ENCODE assay signal across 11 cellular contexts in genomic region chr7:85025312-85025756, GRCh38.
DNase-seq lines count a peak whose midpoint lies in the region; ATAC-seq and TF ChIP-seq lines count a peak whose summit lies in the region.
"Had no signal": no experiment of that assay in that cellular context is flagged by ENCODE, and none has a peak within 500 bp of the region (broad histone marks: within the 10 kb centered on the region; RNA-seq: fewer than 3 reads in every experiment).

No MANE protein-coding gene starts in this region.

- H3K36me3 ChIP-seq in WERI-Rb-1 (no peaks in the 10 kb centered on the region), BE2C (no peaks in the 10 kb centered on the region)

- in situ Hi-C loops in astrocyte of the cerebellum (cut with HindIII; ENCODE audit: low sequenced_read_pairs) = no loop called here

- H3K27ac ChIP-seq in WERI-Rb-1 = no peak overlapping the region
- H3K27ac ChIP-seq: HL-60 had no signal

- peaks cover 6% of the 10 kb centered on the region; the same call in 1 of the 2 replicates for H3K4me1 ChIP-seq in BE2C

- no peak for TF ChIP-seq CTCF in astrocyte of the cerebellum (IDR thresholded peaks at IDR 0.05; ENCODE audit: low read depth, low read length, missing control alignments)
- TF ChIP-seq CTCF in omental fat pad (IDR thresholded peaks at IDR 0.05) = no peak
- TF ChIP-seq CTCF in WERI-Rb-1 (IDR thresholded peaks at IDR 0.05; ENCODE audit: low read depth, low read length) = no peak
- no peak for TF ChIP-seq CTCF in BE2C (IDR thresholded peaks at IDR 0.05; ENCODE audit: low read depth, low read length)

- H3K4me3 ChIP-seq in astrocyte of the cerebellum (ENCODE audit: low read depth, low read length) (no peak overlapping the region), WERI-Rb-1 (ENCODE audit: low read depth, low read length) (no peak overlapping the region), BE2C (ENCODE audit: low read depth, low read length) (no peak overlapping the region)

- H3K9me3 ChIP-seq in WERI-Rb-1 (ENCODE audit: severe bottlenecking) (no peaks in the 10 kb centered on the region), BE2C (no peaks in the 10 kb centered on the region)

- no peaks in the 10 kb centered on the region for H3K27me3 ChIP-seq in WERI-Rb-1 (ENCODE audit: insufficient read depth, low read depth, severe bottlenecking)
- no peaks in the 10 kb centered on the region for H3K27me3 ChIP-seq in BE2C

- DNase-seq in astrocyte of the cerebellum (ENCODE audit: low read depth) (peak; percentile 5), omental fat pad (ENCODE audit: low spot score) (no peak), WERI-Rb-1 (no peak), BE2C (no peak), GF-D8 (lab: John Stamatoyannopoulos, UW) (no peak), SKM-1 treated with dmso at 0.1 percent for 144 hours (lab: John Stamatoyannopoulos, UW; ENCODE audit: unreplicated experiment) (no peak)
- DNase-seq: immature natural killer cell; NK-92 treated with Interleukin-12 subunit alpha and Interleukin-12 subunit beta, amount 100 ng/mL, for 24 hours had no signal

- ATAC-seq in GM19397 (IDR thresholded peaks at IDR 0.05; ENCODE audit: unreplicated experiment) (peak; percentile 76), HG03066 (IDR thresholded peaks at IDR 0.05; ENCODE audit: low read depth, unreplicated experiment) (peak; percentile 60), omental fat pad (ENCODE audit: low FRiP score) (peak; percentile 75)
